Comparison of ENCODE assay signal across 18 cellular contexts in genomic region chr7:74063646-74064045, GRCh38. TPM values are rescaled to one million over a fixed set of nuclear protein-coding genes. Genes with fewer than 3 reads are reported as not detected.
"Had no signal": no experiment of that assay in that cellular context is flagged by ENCODE, and none has a peak within 500 bp of the region (broad histone marks: within the 10 kb centered on the region; RNA-seq: fewer than 3 reads in every experiment).

No MANE protein-coding gene starts in this region.

- FAIRE-seq: islet of Langerhans had no signal

- H3K36me3 Mint-ChIP-seq: naive B cell had no signal

- H3K4me3 ChIP-seq: breast epithelium, gastrocnemius medialis, right atrium auricular region, skin epidermis, upper lobe of left lung had no signal

- H3K9me3 ChIP-seq: breast epithelium, gastrocnemius medialis, right atrium auricular region, upper lobe of left lung had no signal

- H3K9me3 Mint-ChIP-seq: activated CD4-positive, alpha-beta T cell treated with anti-CD3 and anti-CD28 coated beads, Interleukin-2, amount 10 ng/mL, durations not matched to agents 7 days and 5 days; activated T-helper 1 cell treated with anti-CD3 and anti-CD28 coated beads, Interleukin-12 subunit alpha, Interleukin-12 subunit beta, Interleukin-2, Interleukin-4 antibody, amounts not matched to agents 30 ng/mL and 10 ng/mL and 1 ng/mL, durations not matched to agents 14 hours and 24 hours and 36 hours; endodermal cell; naive B cell had no signal

- H3K27me3 Mint-ChIP-seq: activated CD4-positive, alpha-beta T cell treated with anti-CD3 and anti-CD28 coated beads, Interleukin-2, amount 10 ng/mL, durations not matched to agents 7 days and 5 days; progenitor cell of endocrine pancreas had no signal

- ATAC-seq: gastrocnemius medialis had no signal

- H3K36me3 ChIP-seq: breast epithelium, gastrocnemius medialis had no signal

- H3K4me3 Mint-ChIP-seq: activated CD4-positive, alpha-beta T cell treated with anti-CD3 and anti-CD28 coated beads, Interleukin-2, amount 10 ng/mL, durations not matched to agents 7 days and 5 days; activated T-helper 1 cell treated with anti-CD3 and anti-CD28 coated beads, Interleukin-12 subunit alpha, Interleukin-12 subunit beta, Interleukin-2, Interleukin-4 antibody, amounts not matched to agents 30 ng/mL and 10 ng/mL and 1 ng/mL, durations not matched to agents 14 hours and 24 hours and 36 hours; endodermal cell; naive B cell had no signal

- DNase-seq: activated CD4-positive, alpha-beta T cell treated with anti-CD3 and anti-CD28 coated beads, Interleukin-2, amount 10 ng/mL, durations not matched to agents 7 days and 5 days; activated naive CD4-positive, alpha-beta T cell treated with Interleukin-2 at 50 U/mL for 16 hours; anterior cingulate cortex; endodermal cell; gastrocnemius medialis; naive B cell; nucleus accumbens; stimulated activated CD4-positive, alpha-beta T cell treated with anti-CD3 and anti-CD28 coated beads, Interleukin-15, amount 100 ng/mL, for 24 hours; stimulated activated CD4-positive, alpha-beta T cell treated with anti-CD3 and anti-CD28 coated beads, Interleukin-4, amount 100 ng/mL, for 1 hour; stimulated activated naive CD4-positive, alpha-beta T cell had no signal

- H3K4me1 Mint-ChIP-seq: naive B cell had no signal

- H3K27ac Mint-ChIP-seq: activated T-helper 1 cell treated with anti-CD3 and anti-CD28 coated beads, Interleukin-12 subunit alpha, Interleukin-12 subunit beta, Interleukin-2, Interleukin-4 antibody, amounts not matched to agents 30 ng/mL and 10 ng/mL and 1 ng/mL, durations not matched to agents 14 hours and 24 hours and 36 hours; endodermal cell; progenitor cell of endocrine pancreas had no signal

RNA-seq across cellular contexts. Expression of gene ELN, which starts 35.7 kb away (rescaled TPM):
- total RNA-seq: activated CD4-positive, alpha-beta T cell treated with anti-CD3 and anti-CD28 coated beads, Interleukin-2, amount 10 ng/mL, durations not matched to agents 7 days and 5 days; activated T-helper 1 cell treated with anti-CD3 and anti-CD28 coated beads, Interleukin-12 subunit alpha, Interleukin-12 subunit beta, Interleukin-2, Interleukin-4 antibody, amounts not matched to agents 30 ng/mL and 10 ng/mL and 1 ng/mL, durations not matched to agents 14 hours and 24 hours and 36 hours; T-helper 2 cell treated with Interferon-gamma antibody and Interleukin-4, amounts not matched to agents 100 ng/mL and 5 ng/mL, for 36 hours had no signal
